18 cellular contexts compared by ENCODE assay signal in the genomic region with DNA sequence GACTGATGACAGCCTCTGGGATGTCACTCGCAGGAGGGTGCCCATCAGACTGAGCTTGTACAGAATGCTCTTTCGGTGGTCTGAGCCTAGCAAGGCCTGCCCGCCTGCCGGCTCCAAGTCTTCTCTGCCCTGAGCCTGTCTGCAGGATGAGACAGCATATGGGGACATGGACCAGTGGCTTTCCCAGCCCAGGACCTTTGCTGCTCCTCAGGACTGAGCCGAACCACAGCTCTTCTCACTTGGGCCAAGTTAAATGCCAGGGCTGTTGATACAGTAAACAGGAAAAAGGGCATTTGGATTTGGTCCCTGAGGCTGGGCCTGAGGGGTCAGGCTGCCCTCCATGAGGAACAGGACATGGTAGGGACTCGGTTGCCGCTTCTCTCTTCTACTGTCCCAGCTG.
A peak's percentile ranks its signal among the peaks of the same experiment; 100 is the strongest.
DNase-seq lines count a peak whose midpoint lies in the region; ATAC-seq, FAIRE-seq and TF ChIP-seq lines count a peak whose summit lies in the region.
"Had no signal": no experiment of that assay in that cellular context is flagged by ENCODE, and none has a peak within 500 bp of the region (broad histone marks: within the 10 kb centered on the region; RNA-seq: fewer than 3 reads in every experiment).

No MANE protein-coding gene starts in this region.

- no peaks in the 10 kb centered on the region for H3K23me2 ChIP-seq in H1 (ENCODE audit: low read depth, low read length)

- H3K9ac ChIP-seq in HepG2 (ENCODE audit: insufficient read depth, low read depth, low read length), result no peak overlapping the region
- H3K9ac ChIP-seq in H1 (replicated peaks in 1 of 4; ENCODE audit: extremely low read depth in 1 of 4, low read depth in 3 of 4, low read length in 3 of 4), result no peak overlapping the region

- POLR2A ChIA-PET in HepG2 (lab: Yijun Ruan, JAX) (no interaction called here), H1 (lab: Charles Lee; ENCODE audit: partially characterized antibody) (no interaction called here)

- no peak overlapping the region for H4K5ac ChIP-seq in H1 (ENCODE audit: insufficient read length, low read depth, low read length)

- H3K36me3 ChIP-seq in right lobe of liver, result no peaks in the 10 kb centered on the region
- H3K36me3 ChIP-seq in HepG2 (replicated peaks in 1 of 2; ENCODE audit: control insufficient read depth in 1 of 2, insufficient read depth in 2 of 2, low read length in 2 of 2), result no peaks in the 10 kb centered on the region
- no peaks in the 10 kb centered on the region for H3K36me3 ChIP-seq in H1 (ENCODE audit: control insufficient read depth in 2 of 4, insufficient read depth in 4 of 4, low read length in 3 of 4)

- no peak for DNase-seq in right lobe of liver
- DNase-seq in HepG2 (ENCODE audit: low spot score), result no peak
- no peak for DNase-seq in H1 (ENCODE audit: low read depth in 1 of 2, low spot score in 2 of 2)
- peak; percentile 17 for DNase-seq in stimulated activated CD8-positive, alpha-beta memory T cell treated with anti-CD3 and anti-CD28 coated beads, Interleukin-4, amount 100 ng/mL, for 48 hours
- no peak for DNase-seq in EL
- no peak for DNase-seq in NCI-H1105 (lab: John Stamatoyannopoulos, UW)
- no peak for DNase-seq in pons (ENCODE audit: low spot score)
- DNase-seq: CD4-positive, alpha-beta memory T cell; NCI-H1092; NCI-H1694; NCI-H2081 treated with DMSO at 0.1 percent for 48 hours; NCI-H748 treated with DMSO at 0.1 percent for 48 hours; NK-92 treated with Interleukin-12 subunit alpha and Interleukin-12 subunit beta, amount 100 ng/mL, for 24 hours; SHP77 had no signal

- in situ Hi-C loops in HepG2 (cut with HindIII; ENCODE audit: extremely low pct_ligation_motif_present, low pct_unique_long_range_greater_than_20kb), result no loop called here

- intact Hi-C loops in right lobe of liver (cut with DNase I) (no loop called here), HepG2 (cut with micrococcal nuclease; ENCODE audit: unreplicated experiment) (no loop called here)

- 47% methylated on average over 3 of the region's 7 CpGs for WGBS in right lobe of liver (ENCODE audit: insufficient coverage, low coverage, low lambda C conversion rate, missing lambda C conversion rate)
- WGBS in HepG2 (ENCODE audit: low lambda C conversion rate), result 79% methylated on average over 7 of the region's 7 CpGs
- WGBS in H1 (ENCODE audit: extremely low coverage in 1 of 2, insufficient coverage in 1 of 2, insufficient read length in 1 of 2, insufficient replicate concordance in 2 of 2, low coverage in 1 of 2, low lambda C conversion rate in 2 of 2, missing lambda C conversion rate in 1 of 2), 2 experiments, result 90% methylated on average over 7 of the region's 7 CpGs; no CpG with 5 or more reads in 1 of the 2 experiments

- CTCF ChIA-PET in HepG2 (lab: Yijun Ruan, JAX; ENCODE audit: low intra/inter-chr PET ratio, low total read pairs) (no interaction called here), H1 (lab: Charles Lee; ENCODE audit: partially characterized antibody) (interaction anchor here (1.0 to 1.7 kb wide), 2 partner anchors 14 to 156 kb away, joined by 4 read pairs; a partner anchor contains a TSS)

- H4K8ac ChIP-seq in H1 (ENCODE audit: extremely low read depth, insufficient read depth, low read length), result peak overlapping the region; percentile 11; the same call in 1 of the 2 replicates

- H3K79me2 ChIP-seq in HepG2 (ENCODE audit: insufficient read depth, low read length) (no peaks in the 10 kb centered on the region), H1 (ENCODE audit: control insufficient read depth in 1 of 2, insufficient read depth in 2 of 2, low read length in 2 of 2) (no peaks in the 10 kb centered on the region)

- ATAC-seq in right lobe of liver, result peak; percentile 44 to 68 (median 58)
- ATAC-seq in HepG2, result no peak
- ATAC-seq: GM12878 had no signal

- no peak overlapping the region for H2BK12ac ChIP-seq in H1 (ENCODE audit: low read depth, low read length)

- H2BK15ac ChIP-seq in H1 (ENCODE audit: low read length), result no peak overlapping the region

- H2BK5ac ChIP-seq in H1 (ENCODE audit: low read depth, low read length), result no peak overlapping the region

- BruUV-seq in HepG2 (replicated peaks; lab: Mats Ljungman, UMichigan), result no TSS peak

- no peak overlapping the region for H3K4me2 ChIP-seq in HepG2 (ENCODE audit: low read depth, low read length)
- no peak overlapping the region for H3K4me2 ChIP-seq in H1 (ENCODE audit: insufficient read depth in 1 of 2, low read depth in 2 of 2, low read length in 2 of 2)

- TF ChIP-seq RAD21 in HepG2 (CRISPR knock-in tag; IDR thresholded peaks at IDR 0.05) (no peak), H1 (IDR thresholded peaks at IDR 0.05 in 1 of 2, conservative IDR thresholded peaks at IDR 0.05 in 1 of 2; ENCODE audit: low read depth in 2 of 2, low read length in 2 of 2) (no peak)

- no peak for TF ChIP-seq CTCF in right lobe of liver (IDR thresholded peaks at IDR 0.05)
- no peak for TF ChIP-seq CTCF in HepG2 (CRISPR knock-in tag; IDR thresholded peaks at IDR 0.05)
- TF ChIP-seq CTCF in H1 (IDR thresholded peaks at IDR 0.05; ENCODE audit: control extremely low read depth in 1 of 3, insufficient read depth in 1 of 3, low read depth in 1 of 3, low read length in 3 of 3), result no peak

- no peak overlapping the region for H3K56ac ChIP-seq in H1 (replicated peaks; ENCODE audit: insufficient read length, low read depth, low read length)

- no peak overlapping the region for H3K4ac ChIP-seq in H1 (replicated peaks; ENCODE audit: insufficient read length, low read depth, low read length)

- H3K27ac ChIP-seq in right lobe of liver (no peak overlapping the region), HepG2 (ENCODE audit: extremely low read length, insufficient read depth, low read length) (no peak overlapping the region), H1 (ENCODE audit: low read depth, low read length) (no peak overlapping the region)
- H3K27ac ChIP-seq: SK-N-MC had no signal

- H2BK20ac ChIP-seq in H1 (ENCODE audit: low read length), result no peak overlapping the region

- H4K20me1 ChIP-seq in HepG2 (ENCODE audit: insufficient read depth, low read length), result no peaks in the 10 kb centered on the region
- no peaks in the 10 kb centered on the region for H4K20me1 ChIP-seq in H1 (replicated peaks in 1 of 2; ENCODE audit: control insufficient read depth in 1 of 2, insufficient read depth in 2 of 2, low read length in 2 of 2)

- FAIRE-seq in HepG2 (lab: Jason Lieb, UNC) (no peak), H1 (lab: Jason Lieb, UNC) (no peak)
- FAIRE-seq: A204.1, GM12878, H54 had no signal

- H3K23ac ChIP-seq in H1 (ENCODE audit: insufficient read length), result no peak overlapping the region

- TF ChIP-seq EP300 in HepG2 (IDR thresholded peaks at IDR 0.05; ENCODE audit: low read depth in 2 of 2, low read length in 2 of 2), result no peak
- TF ChIP-seq EP300 in HepG2 (CRISPR knock-in tag; IDR thresholded peaks at IDR 0.05; ENCODE audit: borderline replicate concordance), result no peak
- TF ChIP-seq EP300 in H1 (IDR thresholded peaks at IDR 0.05; ENCODE audit: borderline replicate concordance in 1 of 2, low read depth in 2 of 2, low read length in 2 of 2), result no peak

- no peaks in the 10 kb centered on the region for H3K27me3 ChIP-seq in right lobe of liver
- peaks cover 0 to 13% of the 10 kb centered on the region in 2 experiments; a peak in 2 of 5 replicates for H3K27me3 ChIP-seq in HepG2 (ENCODE audit: control insufficient read depth in 1 of 2, insufficient read depth in 2 of 2, low read length in 2 of 2)
- H3K27me3 ChIP-seq in H1 (replicated peaks in 1 of 4; ENCODE audit: control insufficient read depth in 3 of 4, extremely low read depth in 1 of 4, insufficient read depth in 3 of 4, low read length in 3 of 4), result no peaks in the 10 kb centered on the region

- no peaks in the 10 kb centered on the region for H3K79me1 ChIP-seq in H1 (ENCODE audit: low read depth, low read length)

- H2AK5ac ChIP-seq in H1 (ENCODE audit: low read depth, low read length), result no peak overlapping the region

- H3K14ac ChIP-seq in H1 (ENCODE audit: insufficient read length), result no peak overlapping the region

- H3K9me3 ChIP-seq in right lobe of liver, result no peaks in the 10 kb centered on the region
- no peaks in the 10 kb centered on the region for H3K9me3 ChIP-seq in HepG2 (ENCODE audit: low read length)
- peaks cover 14 to 15% of the 10 kb centered on the region in 2 experiments for H3K9me3 ChIP-seq in H1 (ENCODE audit: insufficient read depth in 2 of 2, low read depth in 1 of 2, low read length in 1 of 2)

- no peak overlapping the region for H3K4me3 ChIP-seq in right lobe of liver
- no peak overlapping the region for H3K4me3 ChIP-seq in HepG2 (replicated peaks in 1 of 3; ENCODE audit: insufficient read depth in 1 of 3, low read depth in 2 of 3, low read length in 3 of 3)
- no peak overlapping the region for H3K4me3 ChIP-seq in H1 (ENCODE audit: extremely low read depth in 1 of 4, insufficient read depth in 2 of 4, low read depth in 3 of 4, low read length in 4 of 4)
- H3K4me3 ChIP-seq: GM12878, SK-N-MC had no signal

- no peak overlapping the region for H2AFZ ChIP-seq in HepG2 (ENCODE audit: low read length)
- H2AFZ ChIP-seq in H1 (ENCODE audit: low read length), result no peak overlapping the region

- no peak overlapping the region for H3K18ac ChIP-seq in H1 (ENCODE audit: extremely low read depth, low read length)

- no peak overlapping the region for H4K91ac ChIP-seq in H1 (replicated peaks; ENCODE audit: insufficient read length, low read length)

- peaks cover 0 to 27% (median 4%) of the 10 kb centered on the region in 4 donors for H3K4me1 ChIP-seq in right lobe of liver
- H3K4me1 ChIP-seq in HepG2 (ENCODE audit: insufficient read depth, low read length), result peaks cover 22% of the 10 kb centered on the region
- H3K4me1 ChIP-seq in H1 (replicated peaks in 1 of 4; ENCODE audit: control insufficient read depth in 3 of 4, insufficient read depth in 4 of 4, low read length in 3 of 4), result peaks cover 0 to 7% (median 3%) of the 10 kb centered on the region in 4 experiments; a peak in 4 of 7 replicates

- H2BK120ac ChIP-seq in H1 (replicated peaks; ENCODE audit: low read depth, low read length), result no peak overlapping the region

- TF ChIP-seq POLR2A in right lobe of liver (IDR thresholded peaks at IDR 0.05) (no peak), HepG2 (IDR thresholded peaks at IDR 0.05; ENCODE audit: insufficient read depth in 1 of 2, low read depth in 2 of 2, low read length in 2 of 2) (no peak), H1 (IDR thresholded peaks at IDR 0.05; ENCODE audit: control extremely low read depth in 1 of 2, low read depth in 2 of 2, low read length in 2 of 2) (no peak)

TF ChIP-seq in HepG2, 621 proteins besides CTCF, POLR2A, EP300 and RAD21 (continues in another document):
- TF ChIP-seq PRPF4 (IDR thresholded peaks at IDR 0.05; ENCODE audit: low read depth, low read length, poor library complexity, severe bottlenecking) (no peak), SSRP1 (CRISPR knock-in tag; IDR thresholded peaks at IDR 0.05) (no peak), ATM (IDR thresholded peaks at IDR 0.05; ENCODE audit: borderline replicate concordance) (no peak), KLF16 (CRISPR knock-in tag; IDR thresholded peaks at IDR 0.05) (no peak)
